Comparison of ENCODE assay signal across 8 cellular contexts in genomic region chr12:132491761-132492378, GRCh38. TPM values are rescaled to one million over a fixed set of nuclear protein-coding genes. Genes with fewer than 3 reads are reported as not detected.
DNase-seq lines count a peak whose midpoint lies in the region; ATAC-seq, FAIRE-seq and TF ChIP-seq lines count a peak whose summit lies in the region.

No MANE protein-coding gene starts in this region.

- H3K4me2 ChIP-seq in OCI-LY3 (ENCODE audit: low read length), result peak overlapping the region; percentile 97
- peak overlapping the region; percentile 88 for H3K4me2 ChIP-seq in endothelial cell of umbilical vein (ENCODE audit: insufficient read depth, low read length)

- dilution Hi-C loops in endothelial cell of umbilical vein (cut with MboI; ENCODE audit: extremely low pct_ligation_motif_present, low sequenced_read_pairs), result no loop called here

- no peak overlapping the region for H3K27ac ChIP-seq in CD4-positive, alpha-beta T cell (ENCODE audit: low read depth, low read length)
- H3K27ac ChIP-seq in OCI-LY3 (ENCODE audit: low read length) (peak overlapping the region; percentile 39; the same call in 1 of the 2 replicates), endothelial cell of umbilical vein (ENCODE audit: insufficient read depth, low read depth, low read length) (no peak overlapping the region), pancreas (peak overlapping the region in 1 of 4 donors; percentile 73)

- intact Hi-C loops in CD4-positive, alpha-beta T cell (cut with DNase I, micrococcal nuclease), result no loop called here
- intact Hi-C loops in endothelial cell of umbilical vein (cut with micrococcal nuclease) (loop anchor here (2.0 kb wide), 1 partner anchor 69 kb away; no protein-coding TSS in a partner anchor), pancreas (cut with DNase I) (no loop called here)

- H3K79me2 ChIP-seq in OCI-LY3 (ENCODE audit: low read length) (peaks cover 66% of the 10 kb centered on the region), endothelial cell of umbilical vein (ENCODE audit: control insufficient read depth, insufficient read depth, low read length) (peaks cover 53% of the 10 kb centered on the region)

- 23 to 27% methylated on average over 23 of the region's 23 CpGs for WGBS in pancreas, 2 donors

- TF ChIP-seq CTCF in CD4-positive, alpha-beta T cell (IDR thresholded peaks at IDR 0.05), result no peak
- no peak for TF ChIP-seq CTCF in OCI-LY3 (IDR thresholded peaks at IDR 0.05; ENCODE audit: low read depth, low read length)
- TF ChIP-seq CTCF in endothelial cell of umbilical vein (IDR thresholded peaks at IDR 0.05; ENCODE audit: extremely low read depth in 1 of 2, insufficient read depth in 1 of 2, low read depth in 1 of 2, low read length in 2 of 2), result no peak
- no peak for TF ChIP-seq CTCF in pancreas (IDR thresholded peaks at IDR 0.05)

- H3K9me1 ChIP-seq in endothelial cell of umbilical vein (replicated peaks; ENCODE audit: control insufficient read depth, extremely low read depth, insufficient read depth, low read length), result no peaks in the 10 kb centered on the region

- ATAC-seq in CD4-positive, alpha-beta T cell (ENCODE audit: poor library complexity), result no peak
- no peak for ATAC-seq in pancreas
- ATAC-seq in GM18873 (IDR thresholded peaks at IDR 0.05; ENCODE audit: low FRiP score, unreplicated experiment), result no peak
- ATAC-seq in HG03097 (IDR thresholded peaks at IDR 0.05; ENCODE audit: low FRiP score, unreplicated experiment), result no peak
- no peak for ATAC-seq in HG03135 (IDR thresholded peaks at IDR 0.05; ENCODE audit: unreplicated experiment)

- H3K9ac ChIP-seq in OCI-LY3 (ENCODE audit: low read length) (peak overlapping the region; percentile 43; the same call in 1 of the 2 replicates), endothelial cell of umbilical vein (replicated peaks; ENCODE audit: extremely low read depth, insufficient read depth, low read length) (no peak overlapping the region)

- H3K4me1 Mint-ChIP-seq in CD4-positive, alpha-beta T cell (ENCODE audit: low read depth), result peaks cover 72% of the 10 kb centered on the region

- H3K4me3 Mint-ChIP-seq in CD4-positive, alpha-beta T cell, result peak overlapping the region; percentile 91

- no TSS peak for BruUV-seq in endothelial cell of umbilical vein (replicated peaks; lab: Mats Ljungman, UMichigan)

- H4K20me1 ChIP-seq in OCI-LY3 (ENCODE audit: insufficient read depth, low read length) (peaks cover 62% of the 10 kb centered on the region), endothelial cell of umbilical vein (replicated peaks; ENCODE audit: control insufficient read depth, extremely low read depth, insufficient read depth, low read length) (peaks cover 3% of the 10 kb centered on the region)

- no peaks in the 10 kb centered on the region for H3K9me3 ChIP-seq in CD4-positive, alpha-beta T cell (ENCODE audit: control insufficient read depth, low read length)
- H3K9me3 ChIP-seq in OCI-LY3 (ENCODE audit: insufficient read depth, low read length) (no peaks in the 10 kb centered on the region), endothelial cell of umbilical vein (replicated peaks; ENCODE audit: control insufficient read depth, insufficient read depth, low read length) (no peaks in the 10 kb centered on the region), pancreas (no peaks in the 10 kb centered on the region)

- POLR2A ChIA-PET in CD4-positive, alpha-beta T cell (lab: Charles Lee), result interaction anchor here (1.1 to 1.5 kb wide), 3 partner anchors 14 to 62 kb away, joined by 3 to 4 read pairs (median 4); no protein-coding TSS in a partner anchor
- POLR2A ChIA-PET in endothelial cell of umbilical vein (lab: Charles Lee), result no interaction called here

- no peaks in the 10 kb centered on the region for H3K36me3 ChIP-seq in OCI-LY3 (replicated peaks; ENCODE audit: low read depth, low read length)
- no peaks in the 10 kb centered on the region for H3K36me3 ChIP-seq in endothelial cell of umbilical vein (ENCODE audit: control insufficient read depth in 2 of 2, extremely low read depth in 1 of 2, insufficient read depth in 2 of 2, low read length in 2 of 2)
- no peaks in the 10 kb centered on the region for H3K36me3 ChIP-seq in pancreas

- H3K9me3 Mint-ChIP-seq in CD4-positive, alpha-beta T cell, result no peaks in the 10 kb centered on the region

- H3K4me3 ChIP-seq in OCI-LY3 (ENCODE audit: low read length), result peak overlapping the region; percentile 84
- no peak overlapping the region for H3K4me3 ChIP-seq in endothelial cell of umbilical vein (replicated peaks in 1 of 3; ENCODE audit: insufficient read depth in 1 of 3, low read depth in 1 of 3, low read length in 3 of 3)
- peak overlapping the region in 3 of 4 donors; percentile 55 to 66 (median 59) for H3K4me3 ChIP-seq in pancreas

- FAIRE-seq in endothelial cell of umbilical vein (lab: Jason Lieb, UNC) (no peak), pancreas (lab: Jason Lieb, UNC) (no peak)

- no peak for DNase-seq in CD4-positive, alpha-beta T cell
- no peak for DNase-seq in endothelial cell of umbilical vein (ENCODE audit: low read depth, low spot score)
- DNase-seq in pancreas, result peak in 2 of 6 donors; percentile 53 to 85
- DNase-seq in anterior cingulate cortex (lab: John Stamatoyannopoulos, UW), result no peak

- peaks cover 31% of the 10 kb centered on the region for H3K4me1 ChIP-seq in OCI-LY3 (ENCODE audit: low read length)
- H3K4me1 ChIP-seq in endothelial cell of umbilical vein (ENCODE audit: control insufficient read depth, extremely low read depth, insufficient read depth, low read length), result peaks cover 15% of the 10 kb centered on the region
- H3K4me1 ChIP-seq in pancreas, result peaks cover 29 to 53% (median 32%) of the 10 kb centered on the region in 3 donors

- TF ChIP-seq POLR2A in endothelial cell of umbilical vein (IDR thresholded peaks at IDR 0.05; ENCODE audit: low read depth, low read length), result no peak

- CTCF ChIA-PET in CD4-positive, alpha-beta T cell (lab: Charles Lee), result no interaction called here
- CTCF ChIA-PET in endothelial cell of umbilical vein (lab: Charles Lee), result interaction anchor here (2.3 kb wide), 1 partner anchor 32 kb away, joined by 10 read pairs; no protein-coding TSS in a partner anchor

- H2AFZ ChIP-seq in OCI-LY3 (ENCODE audit: low read depth, low read length) (no peak overlapping the region), endothelial cell of umbilical vein (ENCODE audit: low read depth, low read length) (no peak overlapping the region)

- H3K27me3 ChIP-seq in CD4-positive, alpha-beta T cell (ENCODE audit: control insufficient read depth, insufficient read depth, low read length), result no peaks in the 10 kb centered on the region
- H3K27me3 ChIP-seq in OCI-LY3 (ENCODE audit: low read depth, low read length), result peaks cover 12% of the 10 kb centered on the region
- no peaks in the 10 kb centered on the region for H3K27me3 ChIP-seq in endothelial cell of umbilical vein (ENCODE audit: control insufficient read depth in 2 of 2, insufficient read depth in 2 of 2, low read length in 2 of 2)
- H3K27me3 ChIP-seq in pancreas, result no peaks in the 10 kb centered on the region

- no peaks in the 10 kb centered on the region for H3K27me3 Mint-ChIP-seq in CD4-positive, alpha-beta T cell

- peaks cover 14% of the 10 kb centered on the region for H3K36me3 Mint-ChIP-seq in CD4-positive, alpha-beta T cell (ENCODE audit: low read depth)

- peak overlapping the region; percentile 91 for H3K27ac Mint-ChIP-seq in CD4-positive, alpha-beta T cell

TF ChIP-seq in endothelial cell of umbilical vein, 7 proteins besides CTCF, POLR2A, EP300 and RAD21:
- TF ChIP-seq FOS (IDR thresholded peaks at IDR 0.05; ENCODE audit: borderline replicate concordance, insufficient read depth, low read length) (no peak), JUN (IDR thresholded peaks at IDR 0.05; ENCODE audit: borderline replicate concordance, insufficient read depth, insufficient read length, low read depth) (no peak), MYC (IDR thresholded peaks at IDR 0.05; ENCODE audit: low read depth, low read length) (no peak)

RNA-seq across cellular contexts. Expression of gene FBRSL1, which starts 1.9 kb away (rescaled TPM):
- 10 to 100 TPM; 75.8 to 80.7 TPM for total RNA-seq in CD4-positive, alpha-beta T cell
- total RNA-seq in endothelial cell of umbilical vein (75.5 and 79.8 TPM in 2 replicates), pancreas (10 to 100 TPM; 31.1 to 55.8 (median 43.1) TPM)
- polyA plus RNA-seq in endothelial cell of umbilical vein (10.2 and 19.3 TPM in 2 replicates), pancreas (10 to 100 TPM; 45.1 to 62.5 TPM)
- polyA plus RNA-seq in endothelial cell of umbilical vein (2011; cell fraction: cytosol; rRNA removed), result 11.1 and 20.9 TPM in 2 replicates
- 30.5 and 90.9 TPM in 2 replicates for polyA plus RNA-seq in endothelial cell of umbilical vein (2011; cell fraction: nucleus; rRNA removed)
- 39.6 and 65.2 TPM in 2 replicates for polyA plus RNA-seq in endothelial cell of umbilical vein (2012)
- 3.4 and 4.2 TPM in 2 replicates for polyA minus RNA-seq in endothelial cell of umbilical vein
- 44.8 TPM for polyA minus RNA-seq in endothelial cell of umbilical vein (2011; cell fraction: cytosol; rRNA and poly(A)+ RNA removed)
- polyA minus RNA-seq in endothelial cell of umbilical vein (2011; cell fraction: nucleus; rRNA and poly(A)+ RNA removed), result 7.9 and 13.7 TPM in 2 replicates

Comparison
In these comparisons a context has a peak if more than half of its experiments do, and no peak if none do; other contexts are left out.
1. H3K4me3 ChIP-seq: peak in OCI-LY3 (single experiment) and pancreas (3 of 4); none in endothelial cell of umbilical vein (0 of 3).